In the genomic region with DNA sequence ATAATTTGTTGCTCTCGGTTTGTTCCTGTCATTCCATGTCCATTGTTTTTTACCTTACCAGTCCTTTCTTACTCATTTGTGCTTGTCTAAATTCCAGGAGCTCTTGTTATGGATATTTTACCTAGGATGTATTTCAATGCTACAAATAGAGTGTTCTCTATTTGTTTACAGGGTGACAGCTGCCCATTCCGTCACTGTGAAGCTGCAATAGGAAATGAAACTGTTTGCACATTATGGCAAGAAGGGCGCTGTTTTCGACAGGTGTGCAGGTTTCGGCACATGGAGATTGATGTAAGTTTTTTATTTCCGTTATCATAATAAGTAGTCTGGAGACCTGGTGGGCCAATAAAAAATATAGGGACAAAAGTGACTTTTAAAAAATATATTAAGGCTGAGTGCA, we compare ENCODE assay signal across 31 cellular contexts. TPM values are rescaled to one million over a fixed set of nuclear protein-coding genes. Genes with fewer than 3 reads are reported as not detected.
"Had no signal": no experiment of that assay in that cellular context is flagged by ENCODE, and none has a peak within 500 bp of the region (broad histone marks: within the 10 kb centered on the region; RNA-seq: fewer than 3 reads in every experiment).

No MANE protein-coding gene starts in this region.

- H3K4me1 Mint-ChIP-seq: activated naive CD4-positive, alpha-beta T cell treated with anti-CD3 and anti-CD28 coated beads, Interleukin-2, amount 10 ng/mL, durations not matched to agents 7 days and 5 days; brain; neural progenitor cell had no signal

- ATAC-seq: activated CD4-positive, CD25-positive, alpha-beta regulatory T cell treated with anti-CD3 and anti-CD28 coated beads, Interleukin-2, amount 50 U/mL, for 24 hours; heart right ventricle; left lung; lower lobe of right lung; stimulated activated effector memory CD8-positive, alpha-beta T cell treated with anti-CD3 and anti-CD28 coated beads, Interleukin-12 subunit alpha, Interleukin-12 subunit beta, amount 100 ng/mL, for 72 hours had no signal

- H3K27me3 ChIP-seq: ascending aorta, cardiac muscle cell, colonic mucosa, heart right ventricle, left lung, neural progenitor cell, sigmoid colon, suprapubic skin, tibial artery had no signal

- H3K4me3 ChIP-seq: ascending aorta, cardiac muscle cell, colonic mucosa, heart right ventricle, left lung, lower lobe of right lung, neural progenitor cell, psoas muscle, sigmoid colon, suprapubic skin, tibial artery had no signal

- H3K4me2 ChIP-seq: neural progenitor cell had no signal

- H3K9me3 Mint-ChIP-seq: activated CD4-positive, alpha-beta memory T cell treated with anti-CD3 and anti-CD28 coated beads for 36 hours; activated naive CD4-positive, alpha-beta T cell treated with anti-CD3 and anti-CD28 coated beads, Interleukin-2, amount 10 ng/mL, durations not matched to agents 7 days and 5 days; activated naive CD8-positive, alpha-beta T cell treated with anti-CD3 and anti-CD28 coated beads, Interleukin-2, amount 10 ng/mL, durations not matched to agents 7 days and 5 days; brain; neural progenitor cell; stimulated activated effector memory CD8-positive, alpha-beta T cell treated with anti-CD3 and anti-CD28 coated beads, Interleukin-12 subunit alpha, Interleukin-12 subunit beta, amount 100 ng/mL, for 72 hours; T-helper 2 cell treated with Interferon-gamma antibody and Interleukin-4, amounts not matched to agents 5 μg/mL and 100 μg/mL, for 36 hours had no signal

- H3K27ac Mint-ChIP-seq: activated CD4-positive, alpha-beta memory T cell treated with anti-CD3 and anti-CD28 coated beads for 36 hours; activated naive CD4-positive, alpha-beta T cell treated with anti-CD3 and anti-CD28 coated beads, Interleukin-2, amount 10 ng/mL, durations not matched to agents 7 days and 5 days; activated naive CD8-positive, alpha-beta T cell treated with anti-CD3 and anti-CD28 coated beads, Interleukin-2, amount 10 ng/mL, durations not matched to agents 7 days and 5 days; neural progenitor cell; stimulated activated effector memory CD8-positive, alpha-beta T cell treated with anti-CD3 and anti-CD28 coated beads, Interleukin-12 subunit alpha, Interleukin-12 subunit beta, amount 100 ng/mL, for 72 hours; T-helper 2 cell treated with Interferon-gamma antibody and Interleukin-4, amounts not matched to agents 5 μg/mL and 100 μg/mL, for 36 hours had no signal

- DNase-seq: activated CD4-positive, alpha-beta memory T cell treated with anti-CD3 and anti-CD28 coated beads for 36 hours; activated CD4-positive, alpha-beta T cell treated with anti-CD3 and anti-CD28 coated beads for 48 hours; activated CD8-positive, alpha-beta memory T cell treated with anti-CD3 and anti-CD28 coated beads, Interleukin-2, amount 50 U/mL, for 4 hours; activated gamma-delta T cell; activated naive CD4-positive, alpha-beta T cell treated with anti-CD3 and anti-CD28 coated beads, Interleukin-2, amount 10 ng/mL, durations not matched to agents 7 days and 5 days; activated naive CD8-positive, alpha-beta T cell treated with anti-CD3 and anti-CD28 coated beads, Interleukin-2, amount 10 ng/mL, durations not matched to agents 7 days and 5 days; activated T-cell treated with anti-CD3 and anti-CD28 coated beads, Interleukin-2, amount 50 U/mL, for 1 hour; cerebellar nuclear complex; colonic mucosa; effector memory CD4-positive, alpha-beta T cell; foreskin fibroblast; heart right ventricle; left lung; lower lobe of right lung; occipital lobe; psoas muscle; sigmoid colon; small intestine; stimulated activated CD4-positive, alpha-beta T cell treated with anti-CD3 and anti-CD28 coated beads, Interleukin-4, amount 100 ng/mL, for 24 hours; T-helper 1 cell; tibial artery had no signal

- H2AFZ ChIP-seq: neural progenitor cell, parathyroid adenoma had no signal

- H3K27ac ChIP-seq: ascending aorta, cardiac muscle cell, colonic mucosa, heart right ventricle, left lung, lower lobe of right lung, neural progenitor cell, parathyroid adenoma, psoas muscle, sigmoid colon, suprapubic skin, tibial artery had no signal

- H3K4me1 ChIP-seq: ascending aorta, colonic mucosa, left lung, lower lobe of right lung, neural progenitor cell, parathyroid adenoma, suprapubic skin, tibial artery had no signal

- H3K27me3 Mint-ChIP-seq: activated CD4-positive, alpha-beta memory T cell treated with anti-CD3 and anti-CD28 coated beads for 36 hours; activated naive CD4-positive, alpha-beta T cell treated with anti-CD3 and anti-CD28 coated beads, Interleukin-2, amount 10 ng/mL, durations not matched to agents 7 days and 5 days; activated naive CD8-positive, alpha-beta T cell treated with anti-CD3 and anti-CD28 coated beads, Interleukin-2, amount 10 ng/mL, durations not matched to agents 7 days and 5 days; brain had no signal

- H3K4me3 Mint-ChIP-seq: activated CD4-positive, alpha-beta memory T cell treated with anti-CD3 and anti-CD28 coated beads for 36 hours; activated naive CD4-positive, alpha-beta T cell treated with anti-CD3 and anti-CD28 coated beads, Interleukin-2, amount 10 ng/mL, durations not matched to agents 7 days and 5 days; activated naive CD8-positive, alpha-beta T cell treated with anti-CD3 and anti-CD28 coated beads, Interleukin-2, amount 10 ng/mL, durations not matched to agents 7 days and 5 days; brain; neural progenitor cell; stimulated activated effector memory CD8-positive, alpha-beta T cell treated with anti-CD3 and anti-CD28 coated beads, Interleukin-12 subunit alpha, Interleukin-12 subunit beta, amount 100 ng/mL, for 72 hours; T-helper 2 cell treated with Interferon-gamma antibody and Interleukin-4, amounts not matched to agents 5 μg/mL and 100 μg/mL, for 36 hours had no signal

- H3K9me3 ChIP-seq: ascending aorta, colonic mucosa, heart right ventricle, left lung, lower lobe of right lung, psoas muscle, sigmoid colon, suprapubic skin, tibial artery had no signal

- H3K9ac ChIP-seq: neural progenitor cell, parathyroid adenoma had no signal

RNA-seq across cellular contexts. Expression of gene LAX1, which starts 53.4 kb away (rescaled TPM):
- total RNA-seq: ascending aorta, cardiac muscle cell, endothelial cell of umbilical vein, occipital lobe had no signal
- polyA plus RNA-seq: endothelial cell of umbilical vein had no signal
